8 cellular contexts compared by ENCODE assay signal in the genomic region with DNA sequence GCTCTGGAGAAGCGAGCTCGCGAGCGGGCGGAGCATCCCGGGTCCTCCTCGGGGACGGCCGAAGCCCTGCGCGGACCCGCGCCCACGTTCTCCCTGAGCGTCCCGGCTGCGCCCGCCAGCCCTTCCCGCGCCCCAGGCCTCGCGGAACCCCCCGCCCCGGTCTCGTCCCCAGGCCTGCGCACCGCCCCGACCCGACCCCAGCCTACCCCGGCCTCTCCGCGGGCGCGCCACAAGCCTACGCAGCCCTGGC. TPM values are rescaled to one million over a fixed set of nuclear protein-coding genes. Genes with fewer than 3 reads are reported as not detected.
A peak's percentile ranks its signal among the peaks of the same experiment; 100 is the strongest.
DNase-seq lines count a peak whose midpoint lies in the region; ATAC-seq and TF ChIP-seq lines count a peak whose summit lies in the region.

No MANE protein-coding gene starts in this region.

- peak overlapping the region; percentile 54 for H2AFZ ChIP-seq in mammary epithelial cell (ENCODE audit: low read depth, low read length)

- H3K4me3 ChIP-seq in AG09309 (ENCODE audit: control insufficient read depth, low read depth, low read length), result peak overlapping the region; percentile 90
- peak overlapping the region; percentile 76 to 88 (median 79) for H3K4me3 ChIP-seq in mammary epithelial cell (replicated peaks in 1 of 3; ENCODE audit: insufficient read depth in 1 of 3, low read depth in 2 of 3, low read length in 3 of 3)
- peak overlapping the region; percentile 90 to 94 for H3K4me3 ChIP-seq in mucosa of rectum (ENCODE audit: low read length in 2 of 2)

- peak overlapping the region; percentile 89 for H3K27ac ChIP-seq in mammary epithelial cell (ENCODE audit: insufficient read depth, low read depth, low read length)
- H3K27ac ChIP-seq in mucosa of rectum (ENCODE audit: low read depth in 2 of 2, low read length in 2 of 2), result peak overlapping the region; percentile 97 to 100

- H3K9ac ChIP-seq in mammary epithelial cell (ENCODE audit: insufficient read depth, low read length) (peak overlapping the region; percentile 95), mucosa of rectum (ENCODE audit: low read depth in 1 of 2, low read length in 2 of 2) (peak overlapping the region; percentile 89 to 96)

- DNase-seq in AG09309 (ENCODE audit: low read depth) (no peak), mammary epithelial cell (no peak), EL (no peak), HEK293T (ENCODE audit: extremely low spot score) (no peak), cerebellum (ENCODE audit: low spot score) (no peak)

- BruUV-seq in mammary epithelial cell (replicated peaks; lab: Mats Ljungman, UMichigan), result no TSS peak

- dilution Hi-C loops in mammary epithelial cell (cut with HindIII; ENCODE audit: low sequenced_read_pairs), result loop anchor here (5.0 kb wide), 1 partner anchor 92 kb away; no protein-coding TSS in a partner anchor

- CTCF ChIA-PET in mammary epithelial cell (lab: Charles Lee; ENCODE audit: low non-redundant PET), result no interaction called here
- CTCF ChIA-PET in HEK293T (lab: Yijun Ruan, JAX), result no interaction called here

- intact Hi-C loops in mammary epithelial cell (cut with micrococcal nuclease), result loop anchor here (2.0 to 10.0 kb wide), 4 partner anchors 22 to 346 kb away; a partner anchor contains a TSS

- peak; percentile 17 for ATAC-seq in HG03457 (IDR thresholded peaks at IDR 0.05; ENCODE audit: unreplicated experiment)
- ATAC-seq in GM18861 (IDR thresholded peaks at IDR 0.05; ENCODE audit: unreplicated experiment), result no peak

- H3K4me2 ChIP-seq in mammary epithelial cell (ENCODE audit: insufficient read depth, low read depth, low read length), result peak overlapping the region; percentile 94

- H3K36me3 ChIP-seq in mammary epithelial cell (ENCODE audit: insufficient read depth, low read length), result peaks cover 19% of the 10 kb centered on the region
- peaks cover 20 to 23% of the 10 kb centered on the region in 2 donors for H3K36me3 ChIP-seq in mucosa of rectum (ENCODE audit: control insufficient read depth in 2 of 2, insufficient read depth in 2 of 2, low read length in 2 of 2)

- 0% methylated on average over 5 of the region's 35 CpGs for WGBS in mammary epithelial cell (ENCODE audit: low coverage, missing lambda C conversion rate)

- H3K27me3 ChIP-seq in mammary epithelial cell (ENCODE audit: insufficient read depth, low read length) (no peaks in the 10 kb centered on the region), mucosa of rectum (ENCODE audit: control insufficient read depth in 2 of 2, insufficient read depth in 2 of 2, low read length in 2 of 2) (no peaks in the 10 kb centered on the region)

- H3K79me2 ChIP-seq in mammary epithelial cell (ENCODE audit: insufficient read depth, low read length), result peaks cover 51% of the 10 kb centered on the region

- H3K9me3 ChIP-seq in mammary epithelial cell (replicated peaks; ENCODE audit: insufficient read depth, low read length), result no peaks in the 10 kb centered on the region
- H3K9me3 ChIP-seq in mucosa of rectum (ENCODE audit: control insufficient read depth in 2 of 2, low read length in 2 of 2), result no peaks in the 10 kb centered on the region

- H3K4me1 ChIP-seq in mammary epithelial cell (ENCODE audit: insufficient read depth, low read length), result peaks cover 15% of the 10 kb centered on the region
- peaks cover 21 to 23% of the 10 kb centered on the region in 2 donors for H3K4me1 ChIP-seq in mucosa of rectum (ENCODE audit: control insufficient read depth in 2 of 2, insufficient read depth in 2 of 2, low read length in 2 of 2)

- no peak for TF ChIP-seq CTCF in AG09309 (IDR thresholded peaks at IDR 0.05; ENCODE audit: control insufficient read depth, insufficient read depth, low read depth, low read length, missing control alignments)
- no peak for TF ChIP-seq CTCF in mammary epithelial cell (conservative IDR thresholded peaks at IDR 0.05 in 1 of 2, IDR thresholded peaks at IDR 0.05 in 1 of 2; ENCODE audit: extremely low read depth in 1 of 2, insufficient read depth in 1 of 2, low read depth in 1 of 2, low read length in 2 of 2)

- no peaks in the 10 kb centered on the region for H4K20me1 ChIP-seq in mammary epithelial cell (ENCODE audit: insufficient read depth, low read length)

- POLR2A ChIA-PET in HEK293T (lab: Yijun Ruan, JAX), result interaction anchor here (1.0 to 2.5 kb wide), 5 partner anchors 12 to 126 kb away, joined by 3 to 9 read pairs (median 3); no protein-coding TSS in a partner anchor

- in situ Hi-C loops in mammary epithelial cell (cut with MboI; ENCODE audit: low sequenced_read_pairs in 2 of 2), result no loop called here

TF ChIP-seq in HEK293T, 16 proteins besides CTCF, POLR2A, EP300 and RAD21:
- TF ChIP-seq FOXM1 (IDR thresholded peaks at IDR 0.05; ENCODE audit: borderline replicate concordance) (no peak), NFRKB (IDR thresholded peaks at IDR 0.05) (no peak), FOXA1 (IDR thresholded peaks at IDR 0.05) (no peak), SP1 (IDR thresholded peaks at IDR 0.05) (no peak), ZNF384 (IDR thresholded peaks at IDR 0.05) (no peak), FOXK2 (IDR thresholded peaks at IDR 0.05) (no peak)

RNA-seq across cellular contexts. Expression of a gene that starts 0.2 kb away (rescaled TPM):
- total RNA-seq in mammary epithelial cell (10 to 100 TPM; 35.7 to 80.8 TPM), cerebellum (24.3 TPM)
- 23.7 TPM for polyA plus RNA-seq in mammary epithelial cell
- polyA minus RNA-seq in mammary epithelial cell, result 73.4 TPM

RNA-seq across cellular contexts. Expression of a gene that starts 58.4 kb away (rescaled TPM):
- total RNA-seq in mammary epithelial cell, result 10 to 100 TPM; 25.8 to 35.7 TPM
- polyA plus RNA-seq in mammary epithelial cell, result 18.2 TPM
- polyA minus RNA-seq in mammary epithelial cell, result 10.1 TPM
- total RNA-seq in cerebellum, result 40.5 TPM
